In genomic region chr1:162677607-162678371, GRCh38 we compare ENCODE assay signal across 16 cellular contexts. TPM values are rescaled to one million over a fixed set of nuclear protein-coding genes. Genes with fewer than 3 reads are reported as not detected.
DNase-seq lines count a peak whose midpoint lies in the region; ATAC-seq and TF ChIP-seq lines count a peak whose summit lies in the region.
"Had no signal": no experiment of that assay in that cellular context is flagged by ENCODE, and none has a peak within 500 bp of the region (broad histone marks: within the 10 kb centered on the region; RNA-seq: fewer than 3 reads in every experiment).

No MANE protein-coding gene starts in this region.

- no peak overlapping the region for H3K4me3 Mint-ChIP-seq in endodermal cell
- H3K4me3 Mint-ChIP-seq: mesothelial cell of epicardium had no signal

- no peaks in the 10 kb centered on the region for H3K27me3 Mint-ChIP-seq in endodermal cell (ENCODE audit: insufficient read depth)

- no peak for DNase-seq in ascending aorta (ENCODE audit: low spot score in 2 of 2)
- no peak for DNase-seq in osteoblast (ENCODE audit: insufficient read length, low spot score, missing footprints)
- no peak for DNase-seq in endodermal cell
- DNase-seq in spleen, result no peak
- DNase-seq: activated CD4-positive, alpha-beta T cell treated with anti-CD3 and anti-CD28 coated beads, Interleukin-2, amount 50 U/mL, for 48 hours; activated T-cell treated with anti-CD3 and anti-CD28 coated beads, Interleukin-2, amount 50 U/mL, for 48 hours; cerebellar nuclear complex; kidney; NCI-H1417 treated with DMSO at 0.1 percent for 48 hours; occipital lobe; stimulated activated CD4-positive, alpha-beta T cell treated with anti-CD3 and anti-CD28 coated beads, Interleukin-12 subunit alpha, Interleukin-12 subunit beta, amount 100 ng/mL, for 4 hours had no signal

- H2AFZ ChIP-seq in ACC112 (ENCODE audit: low read length, unreplicated experiment) (no peak overlapping the region), osteoblast (ENCODE audit: low read length) (no peak overlapping the region)

- no peak overlapping the region for H3K9ac ChIP-seq in endodermal cell (ENCODE audit: extremely low read depth, low read length, poor library complexity, severe bottlenecking)

- H3K4me1 ChIP-seq in ACC112 (ENCODE audit: control insufficient read depth, insufficient read depth, low read length, unreplicated experiment), result peaks cover 91% of the 10 kb centered on the region
- H3K4me1 ChIP-seq in ascending aorta, result peaks cover 3 to 35% of the 10 kb centered on the region in 2 donors
- peaks cover 65% of the 10 kb centered on the region for H3K4me1 ChIP-seq in osteoblast (ENCODE audit: insufficient read depth, low read length)
- no peaks in the 10 kb centered on the region for H3K4me1 ChIP-seq in endodermal cell (ENCODE audit: control insufficient read depth, insufficient read depth, low read length)
- no peaks in the 10 kb centered on the region for H3K4me1 ChIP-seq in spleen

- TF ChIP-seq CTCF in ascending aorta (IDR thresholded peaks at IDR 0.05), result no peak
- TF ChIP-seq CTCF in osteoblast (IDR thresholded peaks at IDR 0.05; ENCODE audit: extremely low read depth, low read depth, low read length), result peak; percentile 15
- TF ChIP-seq CTCF in endodermal cell (conservative IDR thresholded peaks at IDR 0.05), result no peak
- TF ChIP-seq CTCF in spleen (IDR thresholded peaks at IDR 0.05 in 8 of 11, conservative IDR thresholded peaks at IDR 0.05 in 3 of 11), result no peak

- H4K20me1 ChIP-seq in osteoblast (ENCODE audit: insufficient read depth, low read length), result peaks cover 23% of the 10 kb centered on the region

- H3K36me3 ChIP-seq in ACC112 (ENCODE audit: insufficient read depth, low read length) (peaks cover 17% of the 10 kb centered on the region), ascending aorta (no peaks in the 10 kb centered on the region), osteoblast (ENCODE audit: insufficient read depth, low read length) (no peaks in the 10 kb centered on the region), endodermal cell (ENCODE audit: control insufficient read depth, insufficient read depth, low read length) (no peaks in the 10 kb centered on the region), spleen (no peaks in the 10 kb centered on the region)

- H3K36me3 Mint-ChIP-seq in endodermal cell (ENCODE audit: low read depth), result no peaks in the 10 kb centered on the region

- H3K9me3 ChIP-seq in ascending aorta, result no peaks in the 10 kb centered on the region
- H3K9me3 ChIP-seq in osteoblast (ENCODE audit: low read depth, low read length), result no peaks in the 10 kb centered on the region
- H3K9me3 ChIP-seq in endodermal cell (ENCODE audit: control insufficient read depth, low read length), result no peaks in the 10 kb centered on the region
- peaks cover 0 to 5% (median 0%) of the 10 kb centered on the region in 8 donors for H3K9me3 ChIP-seq in spleen

- no peaks in the 10 kb centered on the region for H3K9me3 Mint-ChIP-seq in endodermal cell

- ATAC-seq in HG02798 (IDR thresholded peaks at IDR 0.05; ENCODE audit: poor library complexity, unreplicated experiment), result peak; percentile 53
- ATAC-seq in GM19455 (IDR thresholded peaks at IDR 0.05; ENCODE audit: unreplicated experiment), result no peak
- ATAC-seq in GM21717 (IDR thresholded peaks at IDR 0.05; ENCODE audit: unreplicated experiment), result no peak

- H3K79me2 ChIP-seq in ACC112 (ENCODE audit: control insufficient read depth, insufficient read depth, low read length, unreplicated experiment) (peaks cover 89% of the 10 kb centered on the region), osteoblast (ENCODE audit: insufficient read depth, low read length) (peaks cover 97% of the 10 kb centered on the region)

- peak overlapping the region; percentile 51; the same call in 1 of the 2 replicates for H3K4me3 ChIP-seq in ACC112 (ENCODE audit: low read depth, low read length)
- no peak overlapping the region for H3K4me3 ChIP-seq in ascending aorta
- H3K4me3 ChIP-seq in osteoblast (ENCODE audit: insufficient read depth, low read length), result no peak overlapping the region
- H3K4me3 ChIP-seq in endodermal cell (ENCODE audit: low read length), result no peak overlapping the region
- H3K4me3 ChIP-seq in spleen, result no peak overlapping the region

- H3K4me1 Mint-ChIP-seq in endodermal cell, result no peaks in the 10 kb centered on the region

- intact Hi-C loops in ascending aorta (cut with DNase I), result no loop called here
- intact Hi-C loops in spleen (cut with DNase I; ENCODE audit: low total_unique reads), result no loop called here

- TF ChIP-seq POLR2A in spleen (IDR thresholded peaks at IDR 0.05), result no peak

- no peak overlapping the region for H3K27ac Mint-ChIP-seq in endodermal cell
- H3K27ac Mint-ChIP-seq: mesothelial cell of epicardium had no signal

- H3K27me3 ChIP-seq in ACC112 (ENCODE audit: insufficient read depth, low read length) (no peaks in the 10 kb centered on the region), ascending aorta (no peaks in the 10 kb centered on the region), osteoblast (ENCODE audit: insufficient read depth, low read length) (no peaks in the 10 kb centered on the region), endodermal cell (ENCODE audit: control insufficient read depth, insufficient read depth, low read length, poor library complexity, severe bottlenecking) (no peaks in the 10 kb centered on the region), spleen (replicated peaks in 1 of 7) (no peaks in the 10 kb centered on the region)

- H3K27ac ChIP-seq in ACC112 (ENCODE audit: low read depth, low read length) (peak overlapping the region; percentile 80), ascending aorta (peak overlapping the region; percentile 22 to 45), osteoblast (ENCODE audit: low read depth, low read length) (peak overlapping the region; percentile 61), endodermal cell (ENCODE audit: low read depth, low read length) (no peak overlapping the region), spleen (no peak overlapping the region)

- H3K4me2 ChIP-seq in osteoblast (ENCODE audit: insufficient read depth, low read length), result peak overlapping the region; percentile 24

- 79 to 86% methylated on average over 2 to 4 of the region's 4 CpGs for WGBS in endodermal cell (ENCODE audit: insufficient coverage in 1 of 2, insufficient read length in 1 of 2), 2 experiments
- WGBS in spleen, 5 donors, result 76 to 84% (median 79%) methylated on average over 4 of the region's 4 CpGs

RNA-seq across cellular contexts. Expression of gene DDR2, which starts 45.5 kb away (rescaled TPM):
- 77.9 TPM for total RNA-seq in ascending aorta
- total RNA-seq in osteoblast, result 363 and 384 TPM in 2 replicates
- under 1 TPM; 0.26 to 0.55 TPM for total RNA-seq in endodermal cell
- 3.9 TPM for polyA plus RNA-seq in endodermal cell (2013, experiment 1 of 2)
- 4.1 TPM for polyA plus RNA-seq in endodermal cell (2013, experiment 2 of 2)
- 10 to 100 TPM in 6 of 7 donors, 1 to 10 TPM in 1; 8.2 to 20.8 (median 13.9) TPM for total RNA-seq in spleen
- 1 to 10 TPM; 1.1 to 1.7 (median 1.3) TPM for polyA plus RNA-seq in spleen

Comparison
In these comparisons a context has a peak if more than half of its experiments do, and no peak if none do; other contexts are left out.
1. H3K27ac ChIP-seq: peak in ACC112 (single experiment), ascending aorta (2 of 2) and osteoblast (single experiment); none in endodermal cell (single experiment) and spleen (0 of 8).
2. RNA of gene DDR2, which starts 45.5 kb away (total RNA-seq): 363 to 384 TPM in osteoblast, 77.9 TPM in ascending aorta (single experiment) and 8.2 to 20.8 TPM in spleen; 0.26 to 0.55 TPM in endodermal cell; every median in the first group is over 4 times any median in the second.